ENCODE assay signal across 12 cellular contexts in genomic region chr12:49292729-49293055, GRCh38. TPM values are rescaled to one million over a fixed set of nuclear protein-coding genes. Genes with fewer than 3 reads are reported as not detected.
DNase-seq lines count a peak whose midpoint lies in the region; ATAC-seq, FAIRE-seq and TF ChIP-seq lines count a peak whose summit lies in the region.
"Had no signal": no experiment of that assay in that cellular context is flagged by ENCODE, and none has a peak within 500 bp of the region (broad histone marks: within the 10 kb centered on the region; RNA-seq: fewer than 3 reads in every experiment).

No MANE protein-coding gene starts in this region.

- no peak overlapping the region for H3K4me3 Mint-ChIP-seq in progenitor cell of endocrine pancreas (ENCODE audit: low read depth)
- H3K4me3 Mint-ChIP-seq: activated naive CD4-positive, alpha-beta T cell treated with anti-CD3 and anti-CD28 coated beads for 36 hours; effector memory CD8-positive, alpha-beta T cell; immature natural killer cell had no signal

- H3K9me3 Mint-ChIP-seq in progenitor cell of endocrine pancreas (ENCODE audit: low read depth), result no peaks in the 10 kb centered on the region
- H3K9me3 Mint-ChIP-seq: activated naive CD4-positive, alpha-beta T cell treated with anti-CD3 and anti-CD28 coated beads for 36 hours; effector memory CD8-positive, alpha-beta T cell; immature natural killer cell had no signal

- H3K27ac Mint-ChIP-seq in progenitor cell of endocrine pancreas, result no peak overlapping the region
- H3K27ac Mint-ChIP-seq: activated naive CD4-positive, alpha-beta T cell treated with anti-CD3 and anti-CD28 coated beads for 36 hours; effector memory CD8-positive, alpha-beta T cell; immature natural killer cell had no signal

- peaks cover 4% of the 10 kb centered on the region for H3K4me1 Mint-ChIP-seq in progenitor cell of endocrine pancreas (ENCODE audit: low read depth)

- peak; percentile 84 for DNase-seq in DMS79 (lab: John Stamatoyannopoulos, UW)
- peak; percentile 60 for DNase-seq in NCI-H2196 treated with DMSO at 0.1 percent for 48 hours (lab: John Stamatoyannopoulos, UW; ENCODE audit: unreplicated experiment)
- peak; percentile 23 for DNase-seq in astrocyte of the hippocampus (ENCODE audit: low read depth, low spot score)
- DNase-seq in omental fat pad (ENCODE audit: low spot score), result no peak
- DNase-seq in HTR-8/SVneo (ENCODE audit: insufficient read length, low spot score), result no peak
- no peak for DNase-seq in NCI-H1436 treated with DMSO at 0.1 percent for 48 hours (lab: John Stamatoyannopoulos, UW)
- no peak for DNase-seq in progenitor cell of endocrine pancreas (ENCODE audit: low spot score, unreplicated experiment)
- DNase-seq: activated naive CD4-positive, alpha-beta T cell treated with anti-CD3 and anti-CD28 coated beads for 36 hours; effector memory CD8-positive, alpha-beta T cell; foreskin melanocyte; immature natural killer cell had no signal

- TF ChIP-seq CTCF in omental fat pad (IDR thresholded peaks at IDR 0.05) (no peak), progenitor cell of endocrine pancreas (IDR thresholded peaks at IDR 0.05; ENCODE audit: unreplicated experiment) (no peak)

- FAIRE-seq in HTR-8/SVneo (lab: Jason Lieb, UNC), result no peak

- peaks cover 70% of the 10 kb centered on the region for H3K27me3 Mint-ChIP-seq in progenitor cell of endocrine pancreas

- ATAC-seq in omental fat pad (ENCODE audit: low FRiP score) (peak; percentile 55), GM18909 (IDR thresholded peaks at IDR 0.05; ENCODE audit: poor library complexity, unreplicated experiment) (no peak)
- ATAC-seq: effector memory CD8-positive, alpha-beta T cell had no signal

- no peaks in the 10 kb centered on the region for H3K36me3 Mint-ChIP-seq in progenitor cell of endocrine pancreas (ENCODE audit: insufficient read depth)
- H3K36me3 Mint-ChIP-seq: immature natural killer cell had no signal

RNA-seq across cellular contexts. Expression of gene PRPH, which starts 2.3 kb away (rescaled TPM):
- total RNA-seq in omental fat pad (1 to 10 TPM; 1.3 to 4.4 (median 2.7) TPM), progenitor cell of endocrine pancreas (0.60 and 0.62 TPM in 2 replicates)
- total RNA-seq: activated naive CD4-positive, alpha-beta T cell treated with anti-CD3 and anti-CD28 coated beads for 36 hours had no signal

RNA-seq across cellular contexts. Expression of gene TUBA1C, which starts 27.8 kb away (rescaled TPM):
- total RNA-seq in omental fat pad (100 to 1,000 TPM in 3 of 4 donors, 10 to 100 TPM in 1; 67.8 to 649 (median 241) TPM), progenitor cell of endocrine pancreas (128 and 149 TPM in 2 replicates)

RNA-seq across cellular contexts. Expression of gene TROAP, which starts 30.4 kb away (rescaled TPM):
- total RNA-seq in omental fat pad, result 1 to 10 TPM in 1 of 4 donors, under 1 TPM in 1, not detected in 2; 0.37 to 1.6 TPM
- total RNA-seq in progenitor cell of endocrine pancreas, result 44.7 and 44.9 TPM in 2 replicates

RNA-seq across cellular contexts. Expression of gene C1QL4, which starts 44.3 kb away (rescaled TPM):
- 1 to 10 TPM in 1 of 4 donors, under 1 TPM in 1, not detected in 2; 0.65 to 1.1 TPM for total RNA-seq in omental fat pad
- total RNA-seq in progenitor cell of endocrine pancreas, result 0.64 and 0.79 TPM in 2 replicates
- total RNA-seq: activated naive CD4-positive, alpha-beta T cell treated with anti-CD3 and anti-CD28 coated beads for 36 hours had no signal

RNA-seq across cellular contexts. Expression of gene DNAJC22, which starts 54.0 kb away (rescaled TPM):
- total RNA-seq in omental fat pad (1 to 10 TPM in 3 of 4 donors, not detected in 1; 1.8 to 9.2 (median 3.0) TPM), progenitor cell of endocrine pancreas (36.0 and 38.7 TPM in 2 replicates)
- total RNA-seq: activated naive CD4-positive, alpha-beta T cell treated with anti-CD3 and anti-CD28 coated beads for 36 hours had no signal

Comparison
In these comparisons a context has a peak if more than half of its experiments do, and no peak if none do; other contexts are left out.
1. DNase-seq: peak in DMS79 (single experiment), NCI-H2196 treated with DMSO at 0.1 percent for 48 hours (single experiment) and astrocyte of the hippocampus (single experiment); none in omental fat pad (single experiment), HTR-8/SVneo (single experiment), NCI-H1436 treated with DMSO at 0.1 percent for 48 hours (single experiment) and progenitor cell of endocrine pancreas (single experiment).
2. RNA of gene TROAP, which starts 30.4 kb away (total RNA-seq): 44.7 to 44.9 TPM in progenitor cell of endocrine pancreas; 0.37 to 1.6 TPM in omental fat pad; every median in the first group is over 10 times any median in the second.